In the genomic region with DNA sequence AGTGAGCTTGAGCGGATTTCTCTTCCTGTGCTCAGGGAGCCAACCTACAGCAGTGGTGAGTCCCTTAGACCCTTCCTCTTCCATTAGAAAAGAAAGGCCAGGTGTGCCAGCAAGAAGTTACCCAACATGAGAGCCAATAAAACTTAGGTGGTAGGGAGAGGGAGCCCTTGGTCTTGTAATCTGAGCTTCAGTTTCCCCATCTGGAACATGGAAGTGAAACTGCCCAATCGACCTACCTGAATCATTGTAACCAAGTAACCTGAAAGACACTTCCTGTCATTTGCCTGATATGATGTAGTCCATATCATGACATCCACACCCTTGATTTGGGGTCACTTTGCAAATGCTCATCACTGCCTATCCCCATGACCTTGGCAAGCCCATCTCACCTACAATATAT, we compare ENCODE assay signal across 23 cellular contexts.
DNase-seq lines count a peak whose midpoint lies in the region; ATAC-seq, FAIRE-seq and TF ChIP-seq lines count a peak whose summit lies in the region.
"Had no signal": no experiment of that assay in that cellular context is flagged by ENCODE, and none has a peak within 500 bp of the region (broad histone marks: within the 10 kb centered on the region; RNA-seq: fewer than 3 reads in every experiment).

No MANE protein-coding gene starts in this region.

- no peak for TF ChIP-seq POLR2A in GM12891 (IDR thresholded peaks at IDR 0.05; ENCODE audit: low read depth, low read length)

- H3K36me3 ChIP-seq in SJCRH30: no peaks in the 10 kb centered on the region
- H3K36me3 ChIP-seq: breast epithelium, neural progenitor cell, prostate gland, tibial nerve had no signal

- H3K4me1 Mint-ChIP-seq in IgD-negative memory B cell: peaks cover 11 to 19% (median 13%) of the 10 kb centered on the region in 3 donors
- peaks cover 18 to 38% (median 32%) of the 10 kb centered on the region in 3 donors for H3K4me1 Mint-ChIP-seq in naive B cell
- H3K4me1 Mint-ChIP-seq in activated CD4-positive, alpha-beta T cell treated with anti-CD3 and anti-CD28 coated beads, Interleukin-2, amount 10 ng/mL, durations not matched to agents 24 days and 14 days: peaks cover 4% of the 10 kb centered on the region

- H3K4me1 ChIP-seq in SJCRH30: peaks cover 27% of the 10 kb centered on the region
- H3K4me1 ChIP-seq: breast epithelium, neural progenitor cell, prostate gland, tibial nerve had no signal

- CTCF ChIA-PET in HEK293T (lab: Yijun Ruan, JAX): no interaction called here

- H3K4me3 Mint-ChIP-seq in IgD-negative memory B cell (peak overlapping the region in 1 of 4 donors; percentile 54), naive B cell (peak overlapping the region in 3 of 8 donors; percentile 21 to 87 (median 48))
- no peak overlapping the region for H3K4me3 Mint-ChIP-seq in activated CD4-positive, alpha-beta T cell treated with anti-CD3 and anti-CD28 coated beads, Interleukin-2, amount 10 ng/mL, durations not matched to agents 24 days and 14 days
- H3K4me3 Mint-ChIP-seq: activated CD4-positive, alpha-beta memory T cell treated with anti-CD3 and anti-CD28 coated beads for 36 hours; neural progenitor cell; stimulated activated naive CD8-positive, alpha-beta T cell treated with anti-CD3 and anti-CD28 coated beads, Interleukin-15, Interleukin-2, amounts not matched to agents 100 ng/mL and 50 ng/mL, for 24 hours; T-helper 1 cell treated with Interleukin-12 subunit alpha and Interleukin-12 subunit beta and Interleukin-4 antibody, amounts not matched to agents 30 μg/mL and 1 μg/mL, for 36 hours had no signal

- peaks cover 2% of the 10 kb centered on the region for H3K36me3 Mint-ChIP-seq in IgD-negative memory B cell
- H3K36me3 Mint-ChIP-seq in naive B cell: no peaks in the 10 kb centered on the region
- no peaks in the 10 kb centered on the region for H3K36me3 Mint-ChIP-seq in activated CD4-positive, alpha-beta T cell treated with anti-CD3 and anti-CD28 coated beads, Interleukin-2, amount 10 ng/mL, durations not matched to agents 24 days and 14 days (ENCODE audit: low read depth)
- H3K36me3 Mint-ChIP-seq: activated CD4-positive, alpha-beta memory T cell treated with anti-CD3 and anti-CD28 coated beads for 36 hours; neural progenitor cell had no signal

- peak; percentile 97 to 98 for ATAC-seq in naive B cell (ENCODE audit: low read depth in 2 of 2)
- ATAC-seq: mucosa of descending colon had no signal

- intact Hi-C loops in activated CD4-positive, alpha-beta T cell treated with anti-CD3 and anti-CD28 coated beads, Interleukin-2, amount 10 ng/mL, durations not matched to agents 24 days and 14 days (cut with micrococcal nuclease): no loop called here

- no peaks in the 10 kb centered on the region for H3K27me3 ChIP-seq in SJCRH30
- H3K27me3 ChIP-seq: breast epithelium, neural progenitor cell had no signal

- FAIRE-seq in GM12891 (lab: Jason Lieb, UNC): peak; percentile 66

- POLR2A ChIA-PET in HEK293T (lab: Yijun Ruan, JAX): no interaction called here

- peak overlapping the region; percentile 68 for H3K27ac ChIP-seq in SJCRH30
- H3K27ac ChIP-seq: breast epithelium, coronary artery, neural progenitor cell, prostate gland, tibial nerve, WERI-Rb-1 had no signal

- H3K4me3 ChIP-seq in SJCRH30: no peak overlapping the region
- H3K4me3 ChIP-seq: breast epithelium, coronary artery, mucosa of descending colon, neural progenitor cell, prostate gland, tibial nerve had no signal

- H3K9me3 ChIP-seq in SJCRH30 (replicated peaks): no peaks in the 10 kb centered on the region
- H3K9me3 ChIP-seq: breast epithelium, mucosa of descending colon, prostate gland, tibial nerve had no signal

- no peaks in the 10 kb centered on the region for H3K9me3 Mint-ChIP-seq in IgD-negative memory B cell
- H3K9me3 Mint-ChIP-seq in naive B cell: no peaks in the 10 kb centered on the region
- H3K9me3 Mint-ChIP-seq in activated CD4-positive, alpha-beta T cell treated with anti-CD3 and anti-CD28 coated beads, Interleukin-2, amount 10 ng/mL, durations not matched to agents 24 days and 14 days: no peaks in the 10 kb centered on the region
- H3K9me3 Mint-ChIP-seq: activated CD4-positive, alpha-beta memory T cell treated with anti-CD3 and anti-CD28 coated beads for 36 hours; neural progenitor cell; stimulated activated naive CD8-positive, alpha-beta T cell treated with anti-CD3 and anti-CD28 coated beads, Interleukin-15, Interleukin-2, amounts not matched to agents 100 ng/mL and 50 ng/mL, for 24 hours; T-helper 1 cell treated with Interleukin-12 subunit alpha and Interleukin-12 subunit beta and Interleukin-4 antibody, amounts not matched to agents 30 μg/mL and 1 μg/mL, for 36 hours had no signal

- H3K27ac Mint-ChIP-seq in IgD-negative memory B cell (peak overlapping the region in 2 of 3 donors; percentile 54 to 55), naive B cell (peak overlapping the region; percentile 79 to 98 (median 92))
- no peak overlapping the region for H3K27ac Mint-ChIP-seq in activated CD4-positive, alpha-beta T cell treated with anti-CD3 and anti-CD28 coated beads, Interleukin-2, amount 10 ng/mL, durations not matched to agents 24 days and 14 days
- H3K27ac Mint-ChIP-seq: activated CD4-positive, alpha-beta memory T cell treated with anti-CD3 and anti-CD28 coated beads for 36 hours; neural progenitor cell; stimulated activated naive CD8-positive, alpha-beta T cell treated with anti-CD3 and anti-CD28 coated beads, Interleukin-15, Interleukin-2, amounts not matched to agents 100 ng/mL and 50 ng/mL, for 24 hours; T-helper 1 cell treated with Interleukin-12 subunit alpha and Interleukin-12 subunit beta and Interleukin-4 antibody, amounts not matched to agents 30 μg/mL and 1 μg/mL, for 36 hours had no signal

- DNase-seq in GM12891 (ENCODE audit: insufficient read length, low spot score) (no peak), SJCRH30 (no peak), naive B cell (peak; percentile 70), HEK293T (ENCODE audit: extremely low spot score) (no peak), NCI-H2227 (lab: John Stamatoyannopoulos, UW; ENCODE audit: unreplicated experiment) (no peak)
- DNase-seq in activated CD4-positive, alpha-beta T cell treated with anti-CD3 and anti-CD28 coated beads, Interleukin-2, amount 10 ng/mL, durations not matched to agents 24 days and 14 days: no peak
- DNase-seq: activated CD4-positive, alpha-beta memory T cell treated with anti-CD3 and anti-CD28 coated beads for 36 hours; activated effector memory CD4-positive, alpha-beta T cell treated with anti-CD3 and anti-CD28 coated beads, Interleukin-2, amount 50 U/mL, for 16 hours; COR-L47; MM.1S; mucosa of descending colon; NCI-H1694 treated with DMSO at 0.1 percent for 48 hours; NCI-H524; SIG-M5; WERI-Rb-1 had no signal

- H3K27me3 Mint-ChIP-seq in IgD-negative memory B cell: no peaks in the 10 kb centered on the region
- H3K27me3 Mint-ChIP-seq in naive B cell: peaks cover 9 to 27% (median 10%) of the 10 kb centered on the region in 3 donors
- H3K27me3 Mint-ChIP-seq in activated CD4-positive, alpha-beta T cell treated with anti-CD3 and anti-CD28 coated beads, Interleukin-2, amount 10 ng/mL, durations not matched to agents 24 days and 14 days: peaks cover 9% of the 10 kb centered on the region
- H3K27me3 Mint-ChIP-seq: activated CD4-positive, alpha-beta memory T cell treated with anti-CD3 and anti-CD28 coated beads for 36 hours had no signal

TF ChIP-seq in GM12891, 5 proteins besides CTCF, POLR2A, EP300 and RAD21:
- TF ChIP-seq POLR2AphosphoS5 (IDR thresholded peaks at IDR 0.05; ENCODE audit: low read depth, low read length): no peak
- peak; percentile 91 for TF ChIP-seq SPI1 (IDR thresholded peaks at IDR 0.05; ENCODE audit: low read depth, low read length)
- TF ChIP-seq POU2F2 (IDR thresholded peaks at IDR 0.05; ENCODE audit: low read depth, low read length): no peak

TF ChIP-seq in HEK293T, 16 proteins besides CTCF, POLR2A, EP300 and RAD21:
- TF ChIP-seq ZNF384 (IDR thresholded peaks at IDR 0.05): no peak
- TF ChIP-seq PKNOX1 (IDR thresholded peaks at IDR 0.05): no peak
- TF ChIP-seq BHLHE40 (IDR thresholded peaks at IDR 0.05; ENCODE audit: borderline replicate concordance): no peak
- TF ChIP-seq FOXK2 (IDR thresholded peaks at IDR 0.05): no peak
- TF ChIP-seq ARNT (IDR thresholded peaks at IDR 0.05): no peak
- TF ChIP-seq LEF1 (IDR thresholded peaks at IDR 0.05; ENCODE audit: borderline replicate concordance): no peak
- TF ChIP-seq CTBP1 (IDR thresholded peaks at IDR 0.05; ENCODE audit: borderline replicate concordance): no peak
- TF ChIP-seq ELF4 (IDR thresholded peaks at IDR 0.05): no peak
- no peak for TF ChIP-seq L3MBTL2 (conservative IDR thresholded peaks at IDR 0.05)
- no peak for TF ChIP-seq TARDBP (IDR thresholded peaks at IDR 0.05)
- TF ChIP-seq FOXM1 (IDR thresholded peaks at IDR 0.05; ENCODE audit: borderline replicate concordance): no peak
- TF ChIP-seq SUZ12 (IDR thresholded peaks at IDR 0.05): no peak
- no peak for TF ChIP-seq HDGF (IDR thresholded peaks at IDR 0.05; ENCODE audit: borderline replicate concordance)
- no peak for TF ChIP-seq FOXA1 (IDR thresholded peaks at IDR 0.05)
- TF ChIP-seq NFRKB (IDR thresholded peaks at IDR 0.05): no peak
- TF ChIP-seq SP1 (IDR thresholded peaks at IDR 0.05): no peak
